In the genomic region with DNA sequence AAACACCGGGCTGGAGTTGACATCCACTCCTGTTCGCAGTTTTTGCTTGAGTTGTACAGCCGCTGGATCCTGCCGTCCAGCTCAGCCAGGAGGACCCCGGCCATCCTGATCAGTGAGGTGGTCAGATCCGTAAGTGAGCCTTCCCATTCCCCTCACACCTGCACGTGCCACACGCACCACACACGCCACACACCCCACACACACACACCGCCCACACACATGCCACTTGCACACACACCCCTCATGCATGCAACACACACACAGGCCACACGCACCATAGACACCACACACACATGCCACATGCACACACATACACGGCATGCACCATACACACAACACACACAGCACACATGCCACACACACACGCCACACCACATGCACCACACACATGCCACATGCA, we compare ENCODE assay signal across 1 cellular context.
TF ChIP-seq lines count a peak whose summit lies in the region.

No MANE protein-coding gene starts in this region.

TF ChIP-seq in K562, 482 proteins besides CTCF, POLR2A, EP300 and RAD21:
- TF ChIP-seq ZC3H4 (CRISPR knock-in tag; IDR thresholded peaks at IDR 0.05; ENCODE audit: borderline replicate concordance) (0 out of 2 replicates have a peak, but pooled peaks have one; percentile 19), NR1H2 (CRISPR knock-in tag; IDR thresholded peaks at IDR 0.05) (no peak), HLTF (IDR thresholded peaks at IDR 0.05) (no peak), ZNF668 (CRISPR knock-in tag; IDR thresholded peaks at IDR 0.05) (no peak)
- TF ChIP-seq, protein P1, sequence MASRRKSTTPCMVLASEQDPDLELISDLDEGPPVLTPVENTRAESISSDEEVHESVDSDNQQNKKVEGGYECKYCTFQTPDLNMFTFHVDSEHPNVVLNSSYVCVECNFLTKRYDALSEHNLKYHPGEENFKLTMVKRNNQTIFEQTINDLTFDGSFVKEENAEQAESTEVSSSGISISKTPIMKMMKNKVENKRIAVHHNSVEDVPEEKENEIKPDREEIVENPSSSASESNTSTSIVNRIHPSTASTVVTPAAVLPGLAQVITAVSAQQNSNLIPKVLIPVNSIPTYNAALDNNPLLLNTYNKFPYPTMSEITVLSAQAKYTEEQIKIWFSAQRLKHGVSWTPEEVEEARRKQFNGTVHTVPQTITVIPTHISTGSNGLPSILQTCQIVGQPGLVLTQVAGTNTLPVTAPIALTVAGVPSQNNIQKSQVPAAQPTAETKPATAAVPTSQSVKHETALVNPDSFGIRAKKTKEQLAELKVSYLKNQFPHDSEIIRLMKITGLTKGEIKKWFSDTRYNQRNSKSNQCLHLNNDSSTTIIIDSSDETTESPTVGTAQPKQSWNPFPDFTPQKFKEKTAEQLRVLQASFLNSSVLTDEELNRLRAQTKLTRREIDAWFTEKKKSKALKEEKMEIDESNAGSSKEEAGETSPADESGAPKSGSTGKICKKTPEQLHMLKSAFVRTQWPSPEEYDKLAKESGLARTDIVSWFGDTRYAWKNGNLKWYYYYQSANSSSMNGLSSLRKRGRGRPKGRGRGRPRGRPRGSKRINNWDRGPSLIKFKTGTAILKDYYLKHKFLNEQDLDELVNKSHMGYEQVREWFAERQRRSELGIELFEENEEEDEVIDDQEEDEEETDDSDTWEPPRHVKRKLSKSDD (conservative IDR thresholded peaks at IDR 0.05; ENCODE audit: low read length), result no peak
